1 cellular context compared by ENCODE assay signal in the genomic region with DNA sequence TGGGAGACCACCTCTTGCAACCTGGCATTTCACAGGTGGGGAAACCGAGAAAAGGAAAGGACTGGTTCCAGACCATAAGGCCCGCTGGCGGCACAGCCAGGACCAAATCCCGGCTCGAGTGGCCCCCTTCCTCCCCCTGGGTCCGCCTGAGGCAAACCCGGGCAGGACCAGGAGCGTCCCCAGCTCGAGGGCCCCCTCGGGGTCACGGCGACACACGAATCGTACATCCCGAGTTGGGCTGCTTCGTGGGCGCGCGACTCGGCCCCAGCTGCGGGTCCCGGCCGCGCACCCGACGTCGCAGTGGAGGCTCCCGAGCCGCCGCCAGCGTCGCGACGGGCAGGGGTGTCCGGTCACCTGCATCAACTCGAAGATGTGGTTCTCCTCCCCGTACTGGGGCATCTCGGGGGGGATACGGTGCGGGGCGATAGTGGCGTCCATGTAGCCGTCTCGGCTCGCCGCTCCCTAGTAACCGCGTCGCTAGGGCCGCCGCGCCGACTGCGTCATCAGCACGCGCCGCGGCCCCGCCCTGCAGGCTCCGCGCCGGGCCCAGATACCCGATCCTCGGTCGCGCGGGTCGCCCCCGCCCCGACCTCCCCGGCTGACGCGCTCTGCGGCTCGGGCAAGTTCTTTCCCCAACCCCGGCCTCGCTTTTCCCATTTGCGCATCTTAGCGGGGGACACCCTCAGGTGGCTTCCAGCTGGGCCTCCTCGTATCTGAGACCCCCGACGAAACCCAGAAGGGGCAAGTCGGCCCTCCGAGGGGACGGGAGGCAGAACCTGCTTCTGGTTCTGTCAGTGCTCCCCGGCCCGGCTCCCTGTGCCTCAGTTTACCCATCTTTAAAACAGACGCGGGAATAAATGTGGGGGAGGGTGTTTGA.
TF ChIP-seq lines count a peak whose summit lies in the region.

A gene with protein sequence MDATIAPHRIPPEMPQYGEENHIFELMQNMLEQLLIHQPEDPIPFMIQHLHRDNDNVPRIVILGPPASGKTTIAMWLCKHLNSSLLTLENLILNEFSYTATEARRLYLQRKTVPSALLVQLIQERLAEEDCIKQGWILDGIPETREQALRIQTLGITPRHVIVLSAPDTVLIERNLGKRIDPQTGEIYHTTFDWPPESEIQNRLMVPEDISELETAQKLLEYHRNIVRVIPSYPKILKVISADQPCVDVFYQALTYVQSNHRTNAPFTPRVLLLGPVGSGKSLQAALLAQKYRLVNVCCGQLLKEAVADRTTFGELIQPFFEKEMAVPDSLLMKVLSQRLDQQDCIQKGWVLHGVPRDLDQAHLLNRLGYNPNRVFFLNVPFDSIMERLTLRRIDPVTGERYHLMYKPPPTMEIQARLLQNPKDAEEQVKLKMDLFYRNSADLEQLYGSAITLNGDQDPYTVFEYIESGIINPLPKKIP (minus strand): TSS at position 467 of the 877 bp plus-strand sequence. CDS start 29 bp downstream, at position 438.

TF ChIP-seq in HepG2, 621 proteins besides CTCF, POLR2A, EP300 and RAD21 (continued from another document and continues in another):
- TF ChIP-seq, protein P1, sequence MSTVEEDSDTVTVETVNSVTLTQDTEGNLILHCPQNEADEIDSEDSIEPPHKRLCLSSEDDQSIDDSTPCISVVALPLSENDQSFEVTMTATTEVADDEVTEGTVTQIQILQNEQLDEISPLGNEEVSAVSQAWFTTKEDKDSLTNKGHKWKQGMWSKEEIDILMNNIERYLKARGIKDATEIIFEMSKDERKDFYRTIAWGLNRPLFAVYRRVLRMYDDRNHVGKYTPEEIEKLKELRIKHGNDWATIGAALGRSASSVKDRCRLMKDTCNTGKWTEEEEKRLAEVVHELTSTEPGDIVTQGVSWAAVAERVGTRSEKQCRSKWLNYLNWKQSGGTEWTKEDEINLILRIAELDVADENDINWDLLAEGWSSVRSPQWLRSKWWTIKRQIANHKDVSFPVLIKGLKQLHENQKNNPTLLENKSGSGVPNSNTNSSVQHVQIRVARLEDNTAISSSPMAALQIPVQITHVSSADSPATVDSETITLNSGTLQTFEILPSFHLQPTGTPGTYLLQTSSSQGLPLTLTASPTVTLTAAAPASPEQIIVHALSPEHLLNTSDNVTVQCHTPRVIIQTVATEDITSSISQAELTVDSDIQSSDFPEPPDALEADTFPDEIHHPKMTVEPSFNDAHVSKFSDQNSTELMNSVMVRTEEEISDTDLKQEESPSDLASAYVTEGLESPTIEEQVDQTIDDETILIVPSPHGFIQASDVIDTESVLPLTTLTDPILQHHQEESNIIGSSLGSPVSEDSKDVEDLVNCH (CRISPR knock-in tag; IDR thresholded peaks at IDR 0.05): no peak
- peak; percentile 49; the same call in 1 of the 2 replicates for TF ChIP-seq MED1 (CRISPR knock-in tag; IDR thresholded peaks at IDR 0.05)
- 0 out of 2 replicates have a peak, but pooled peaks have one; percentile 10 for TF ChIP-seq ZNF768 (CRISPR knock-in tag; IDR thresholded peaks at IDR 0.05)
- TF ChIP-seq, protein P2, sequence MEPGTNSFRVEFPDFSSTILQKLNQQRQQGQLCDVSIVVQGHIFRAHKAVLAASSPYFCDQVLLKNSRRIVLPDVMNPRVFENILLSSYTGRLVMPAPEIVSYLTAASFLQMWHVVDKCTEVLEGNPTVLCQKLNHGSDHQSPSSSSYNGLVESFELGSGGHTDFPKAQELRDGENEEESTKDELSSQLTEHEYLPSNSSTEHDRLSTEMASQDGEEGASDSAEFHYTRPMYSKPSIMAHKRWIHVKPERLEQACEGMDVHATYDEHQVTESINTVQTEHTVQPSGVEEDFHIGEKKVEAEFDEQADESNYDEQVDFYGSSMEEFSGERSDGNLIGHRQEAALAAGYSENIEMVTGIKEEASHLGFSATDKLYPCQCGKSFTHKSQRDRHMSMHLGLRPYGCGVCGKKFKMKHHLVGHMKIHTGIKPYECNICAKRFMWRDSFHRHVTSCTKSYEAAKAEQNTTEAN (CRISPR knock-in tag; conservative IDR thresholded peaks at IDR 0.05): no peak
- TF ChIP-seq ZSCAN12 (CRISPR knock-in tag; IDR thresholded peaks at IDR 0.05): no peak
- peak; percentile 82; the same call in 1 of the 2 replicates for TF ChIP-seq ZMYM4 (CRISPR knock-in tag; IDR thresholded peaks at IDR 0.05)
- peak; percentile 71 for TF ChIP-seq SALL2 (CRISPR knock-in tag; IDR thresholded peaks at IDR 0.05)
- TF ChIP-seq KDM5A (IDR thresholded peaks at IDR 0.05; ENCODE audit: borderline replicate concordance, low read length): peak; percentile 93
- TF ChIP-seq TAF1 (CRISPR knock-in tag; IDR thresholded peaks at IDR 0.05): peak; percentile 35; the same call in 1 of the 2 replicates
- TF ChIP-seq, protein P3, sequence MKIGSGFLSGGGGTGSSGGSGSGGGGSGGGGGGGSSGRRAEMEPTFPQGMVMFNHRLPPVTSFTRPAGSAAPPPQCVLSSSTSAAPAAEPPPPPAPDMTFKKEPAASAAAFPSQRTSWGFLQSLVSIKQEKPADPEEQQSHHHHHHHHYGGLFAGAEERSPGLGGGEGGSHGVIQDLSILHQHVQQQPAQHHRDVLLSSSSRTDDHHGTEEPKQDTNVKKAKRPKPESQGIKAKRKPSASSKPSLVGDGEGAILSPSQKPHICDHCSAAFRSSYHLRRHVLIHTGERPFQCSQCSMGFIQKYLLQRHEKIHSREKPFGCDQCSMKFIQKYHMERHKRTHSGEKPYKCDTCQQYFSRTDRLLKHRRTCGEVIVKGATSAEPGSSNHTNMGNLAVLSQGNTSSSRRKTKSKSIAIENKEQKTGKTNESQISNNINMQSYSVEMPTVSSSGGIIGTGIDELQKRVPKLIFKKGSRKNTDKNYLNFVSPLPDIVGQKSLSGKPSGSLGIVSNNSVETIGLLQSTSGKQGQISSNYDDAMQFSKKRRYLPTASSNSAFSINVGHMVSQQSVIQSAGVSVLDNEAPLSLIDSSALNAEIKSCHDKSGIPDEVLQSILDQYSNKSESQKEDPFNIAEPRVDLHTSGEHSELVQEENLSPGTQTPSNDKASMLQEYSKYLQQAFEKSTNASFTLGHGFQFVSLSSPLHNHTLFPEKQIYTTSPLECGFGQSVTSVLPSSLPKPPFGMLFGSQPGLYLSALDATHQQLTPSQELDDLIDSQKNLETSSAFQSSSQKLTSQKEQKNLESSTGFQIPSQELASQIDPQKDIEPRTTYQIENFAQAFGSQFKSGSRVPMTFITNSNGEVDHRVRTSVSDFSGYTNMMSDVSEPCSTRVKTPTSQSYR (CRISPR knock-in tag; IDR thresholded peaks at IDR 0.05; ENCODE audit: borderline replicate concordance): no peak; the same call in 1 of the 2 replicates
- TF ChIP-seq ZNF335 (CRISPR knock-in tag; IDR thresholded peaks at IDR 0.05): no peak; the same call in 1 of the 2 replicates
- peak; percentile 55; the same call in 1 of the 2 replicates for TF ChIP-seq RCOR2 (CRISPR knock-in tag; IDR thresholded peaks at IDR 0.05)
- TF ChIP-seq, protein P4, sequence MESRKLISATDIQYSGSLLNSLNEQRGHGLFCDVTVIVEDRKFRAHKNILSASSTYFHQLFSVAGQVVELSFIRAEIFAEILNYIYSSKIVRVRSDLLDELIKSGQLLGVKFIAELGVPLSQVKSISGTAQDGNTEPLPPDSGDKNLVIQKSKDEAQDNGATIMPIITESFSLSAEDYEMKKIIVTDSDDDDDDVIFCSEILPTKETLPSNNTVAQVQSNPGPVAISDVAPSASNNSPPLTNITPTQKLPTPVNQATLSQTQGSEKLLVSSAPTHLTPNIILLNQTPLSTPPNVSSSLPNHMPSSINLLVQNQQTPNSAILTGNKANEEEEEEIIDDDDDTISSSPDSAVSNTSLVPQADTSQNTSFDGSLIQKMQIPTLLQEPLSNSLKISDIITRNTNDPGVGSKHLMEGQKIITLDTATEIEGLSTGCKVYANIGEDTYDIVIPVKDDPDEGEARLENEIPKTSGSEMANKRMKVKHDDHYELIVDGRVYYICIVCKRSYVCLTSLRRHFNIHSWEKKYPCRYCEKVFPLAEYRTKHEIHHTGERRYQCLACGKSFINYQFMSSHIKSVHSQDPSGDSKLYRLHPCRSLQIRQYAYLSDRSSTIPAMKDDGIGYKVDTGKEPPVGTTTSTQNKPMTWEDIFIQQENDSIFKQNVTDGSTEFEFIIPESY (CRISPR knock-in tag; IDR thresholded peaks at IDR 0.05): no peak
- TF ChIP-seq CREB1 (IDR thresholded peaks at IDR 0.05): peak; percentile 94
- TF ChIP-seq CREB1 (CRISPR knock-in tag; IDR thresholded peaks at IDR 0.05): peak; percentile 90
- TF ChIP-seq, protein P5, sequence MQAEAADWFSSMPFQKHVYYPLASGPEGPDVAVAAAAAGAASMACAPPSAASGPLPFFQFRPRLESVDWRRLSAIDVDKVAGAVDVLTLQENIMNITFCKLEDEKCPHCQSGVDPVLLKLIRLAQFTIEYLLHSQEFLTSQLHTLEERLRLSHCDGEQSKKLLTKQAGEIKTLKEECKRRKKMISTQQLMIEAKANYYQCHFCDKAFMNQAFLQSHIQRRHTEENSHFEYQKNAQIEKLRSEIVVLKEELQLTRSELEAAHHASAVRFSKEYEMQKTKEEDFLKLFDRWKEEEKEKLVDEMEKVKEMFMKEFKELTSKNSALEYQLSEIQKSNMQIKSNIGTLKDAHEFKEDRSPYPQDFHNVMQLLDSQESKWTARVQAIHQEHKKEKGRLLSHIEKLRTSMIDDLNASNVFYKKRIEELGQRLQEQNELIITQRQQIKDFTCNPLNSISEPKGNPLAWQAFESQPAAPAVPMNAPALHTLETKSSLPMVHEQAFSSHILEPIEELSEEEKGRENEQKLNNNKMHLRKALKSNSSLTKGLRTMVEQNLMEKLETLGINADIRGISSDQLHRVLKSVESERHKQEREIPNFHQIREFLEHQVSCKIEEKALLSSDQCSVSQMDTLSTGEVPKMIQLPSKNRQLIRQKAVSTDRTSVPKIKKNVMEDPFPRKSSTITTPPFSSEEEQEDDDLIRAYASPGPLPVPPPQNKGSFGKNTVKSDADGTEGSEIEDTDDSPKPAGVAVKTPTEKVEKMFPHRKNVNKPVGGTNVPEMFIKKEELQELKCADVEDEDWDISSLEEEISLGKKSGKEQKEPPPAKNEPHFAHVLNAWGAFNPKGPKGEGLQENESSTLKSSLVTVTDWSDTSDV (CRISPR knock-in tag; IDR thresholded peaks at IDR 0.05): no peak
- peak; percentile 59 for TF ChIP-seq ASH2L (IDR thresholded peaks at IDR 0.05; ENCODE audit: insufficient read length, low read depth, low read length)
- TF ChIP-seq, protein P6, sequence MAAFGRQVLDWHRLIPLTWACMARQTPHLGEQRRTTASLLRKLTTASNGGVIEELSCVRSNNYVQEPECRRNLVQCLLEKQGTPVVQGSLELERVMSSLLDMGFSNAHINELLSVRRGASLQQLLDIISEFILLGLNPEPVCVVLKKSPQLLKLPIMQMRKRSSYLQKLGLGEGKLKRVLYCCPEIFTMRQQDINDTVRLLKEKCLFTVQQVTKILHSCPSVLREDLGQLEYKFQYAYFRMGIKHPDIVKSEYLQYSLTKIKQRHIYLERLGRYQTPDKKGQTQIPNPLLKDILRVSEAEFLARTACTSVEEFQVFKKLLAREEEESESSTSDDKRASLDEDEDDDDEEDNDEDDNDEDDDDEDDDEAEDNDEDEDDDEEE (CRISPR knock-in tag; IDR thresholded peaks at IDR 0.05): no peak
- 0 out of 2 replicates have a peak, but pooled peaks have one; percentile 33 for TF ChIP-seq ZBTB7A (CRISPR knock-in tag; IDR thresholded peaks at IDR 0.05)
- TF ChIP-seq ETV5 (CRISPR knock-in tag; IDR thresholded peaks at IDR 0.05; ENCODE audit: borderline replicate concordance): no peak; the same call in 1 of the 2 replicates
- no peak for TF ChIP-seq STAG1 (CRISPR knock-in tag; IDR thresholded peaks at IDR 0.05)
- TF ChIP-seq GPN1 (CRISPR knock-in tag; IDR thresholded peaks at IDR 0.05; ENCODE audit: borderline replicate concordance): no peak
- TF ChIP-seq SATB2 (CRISPR knock-in tag; IDR thresholded peaks at IDR 0.05): no peak
- TF ChIP-seq, protein P7, sequence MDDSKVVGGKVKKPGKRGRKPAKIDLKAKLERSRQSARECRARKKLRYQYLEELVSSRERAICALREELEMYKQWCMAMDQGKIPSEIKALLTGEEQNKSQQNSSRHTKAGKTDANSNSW (CRISPR knock-in tag; IDR thresholded peaks at IDR 0.05; ENCODE audit: borderline replicate concordance): 0 out of 2 replicates have a peak, but pooled peaks have one; percentile 49
- TF ChIP-seq GZF1 (CRISPR knock-in tag; IDR thresholded peaks at IDR 0.05): no peak
- peak; percentile 65; the same call in 1 of the 2 replicates for TF ChIP-seq ZNF501 (CRISPR knock-in tag; IDR thresholded peaks at IDR 0.05)
- TF ChIP-seq, protein P8, sequence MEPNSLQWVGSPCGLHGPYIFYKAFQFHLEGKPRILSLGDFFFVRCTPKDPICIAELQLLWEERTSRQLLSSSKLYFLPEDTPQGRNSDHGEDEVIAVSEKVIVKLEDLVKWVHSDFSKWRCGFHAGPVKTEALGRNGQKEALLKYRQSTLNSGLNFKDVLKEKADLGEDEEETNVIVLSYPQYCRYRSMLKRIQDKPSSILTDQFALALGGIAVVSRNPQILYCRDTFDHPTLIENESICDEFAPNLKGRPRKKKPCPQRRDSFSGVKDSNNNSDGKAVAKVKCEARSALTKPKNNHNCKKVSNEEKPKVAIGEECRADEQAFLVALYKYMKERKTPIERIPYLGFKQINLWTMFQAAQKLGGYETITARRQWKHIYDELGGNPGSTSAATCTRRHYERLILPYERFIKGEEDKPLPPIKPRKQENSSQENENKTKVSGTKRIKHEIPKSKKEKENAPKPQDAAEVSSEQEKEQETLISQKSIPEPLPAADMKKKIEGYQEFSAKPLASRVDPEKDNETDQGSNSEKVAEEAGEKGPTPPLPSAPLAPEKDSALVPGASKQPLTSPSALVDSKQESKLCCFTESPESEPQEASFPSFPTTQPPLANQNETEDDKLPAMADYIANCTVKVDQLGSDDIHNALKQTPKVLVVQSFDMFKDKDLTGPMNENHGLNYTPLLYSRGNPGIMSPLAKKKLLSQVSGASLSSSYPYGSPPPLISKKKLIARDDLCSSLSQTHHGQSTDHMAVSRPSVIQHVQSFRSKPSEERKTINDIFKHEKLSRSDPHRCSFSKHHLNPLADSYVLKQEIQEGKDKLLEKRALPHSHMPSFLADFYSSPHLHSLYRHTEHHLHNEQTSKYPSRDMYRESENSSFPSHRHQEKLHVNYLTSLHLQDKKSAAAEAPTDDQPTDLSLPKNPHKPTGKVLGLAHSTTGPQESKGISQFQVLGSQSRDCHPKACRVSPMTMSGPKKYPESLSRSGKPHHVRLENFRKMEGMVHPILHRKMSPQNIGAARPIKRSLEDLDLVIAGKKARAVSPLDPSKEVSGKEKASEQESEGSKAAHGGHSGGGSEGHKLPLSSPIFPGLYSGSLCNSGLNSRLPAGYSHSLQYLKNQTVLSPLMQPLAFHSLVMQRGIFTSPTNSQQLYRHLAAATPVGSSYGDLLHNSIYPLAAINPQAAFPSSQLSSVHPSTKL (CRISPR knock-in tag; IDR thresholded peaks at IDR 0.05): 0 out of 2 replicates have a peak, but pooled peaks have one; percentile 16
- peak; percentile 63 for TF ChIP-seq RNF2 (conservative IDR thresholded peaks at IDR 0.05; ENCODE audit: low read depth)
- no peak for TF ChIP-seq HES4 (CRISPR knock-in tag; IDR thresholded peaks at IDR 0.05; ENCODE audit: borderline replicate concordance)
